In the genomic region with DNA sequence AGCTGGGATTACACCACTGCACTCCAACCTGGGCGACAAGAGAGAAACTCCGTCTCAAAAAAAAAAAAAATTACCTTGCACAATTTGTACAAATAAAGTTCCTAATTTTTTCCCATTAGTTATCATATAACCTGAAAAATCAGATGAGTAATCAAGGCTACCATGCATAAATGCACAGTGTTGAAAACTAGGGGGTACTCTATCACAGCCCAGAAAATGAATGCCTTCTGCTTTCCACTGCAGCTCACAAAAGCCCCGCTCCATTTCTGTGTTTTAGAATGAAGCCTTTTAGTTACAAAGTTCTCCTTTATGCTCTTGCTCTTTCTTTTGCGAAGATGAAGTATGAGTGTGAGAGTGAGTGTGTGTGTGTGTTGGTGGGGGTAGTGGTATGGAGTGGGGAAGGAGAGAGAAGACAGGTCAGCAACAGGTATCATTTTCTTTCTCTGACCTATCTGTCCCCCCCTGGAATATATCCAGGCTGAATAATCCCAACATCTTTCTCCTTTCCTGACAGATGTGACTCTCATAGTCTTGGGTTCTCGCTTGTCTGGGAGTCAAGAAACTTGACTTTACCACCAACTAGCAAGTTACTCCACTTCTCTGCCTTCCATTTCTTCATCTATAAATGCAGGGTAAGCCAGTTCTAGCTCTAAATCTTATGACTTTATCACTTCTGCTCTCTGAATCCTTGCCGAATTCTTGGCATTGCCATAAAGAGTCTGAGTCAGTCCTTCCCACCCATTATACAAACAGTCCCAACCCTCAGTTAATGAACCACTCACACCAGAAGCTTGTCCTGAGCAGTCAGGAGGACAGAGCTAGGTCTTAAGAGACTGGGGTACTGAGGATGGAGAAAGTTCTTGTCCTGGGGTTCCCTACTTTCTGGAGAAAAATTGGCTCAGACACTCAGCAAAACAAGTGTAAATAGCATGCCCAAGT, we compare ENCODE assay signal across 1 cellular context.
TF ChIP-seq lines count a peak whose summit lies in the region.

No MANE protein-coding gene starts in this region.

TF ChIP-seq in endothelial cell of umbilical vein, 7 proteins besides CTCF, POLR2A, EP300 and RAD21:
- TF ChIP-seq JUN (IDR thresholded peaks at IDR 0.05; ENCODE audit: borderline replicate concordance, insufficient read depth, insufficient read length, low read depth) (no peak), FOS (IDR thresholded peaks at IDR 0.05; ENCODE audit: borderline replicate concordance, insufficient read depth, low read length) (peak; percentile 41), EZH2 (IDR thresholded peaks at IDR 0.05; ENCODE audit: borderline replicate concordance, low read depth, low read length, severe bottlenecking) (no peak)
- TF ChIP-seq, protein P1, sequence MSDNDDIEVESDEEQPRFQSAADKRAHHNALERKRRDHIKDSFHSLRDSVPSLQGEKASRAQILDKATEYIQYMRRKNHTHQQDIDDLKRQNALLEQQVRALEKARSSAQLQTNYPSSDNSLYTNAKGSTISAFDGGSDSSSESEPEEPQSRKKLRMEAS (IDR thresholded peaks at IDR 0.05; ENCODE audit: insufficient read depth, insufficient read length): no peak
